In the genomic region with DNA sequence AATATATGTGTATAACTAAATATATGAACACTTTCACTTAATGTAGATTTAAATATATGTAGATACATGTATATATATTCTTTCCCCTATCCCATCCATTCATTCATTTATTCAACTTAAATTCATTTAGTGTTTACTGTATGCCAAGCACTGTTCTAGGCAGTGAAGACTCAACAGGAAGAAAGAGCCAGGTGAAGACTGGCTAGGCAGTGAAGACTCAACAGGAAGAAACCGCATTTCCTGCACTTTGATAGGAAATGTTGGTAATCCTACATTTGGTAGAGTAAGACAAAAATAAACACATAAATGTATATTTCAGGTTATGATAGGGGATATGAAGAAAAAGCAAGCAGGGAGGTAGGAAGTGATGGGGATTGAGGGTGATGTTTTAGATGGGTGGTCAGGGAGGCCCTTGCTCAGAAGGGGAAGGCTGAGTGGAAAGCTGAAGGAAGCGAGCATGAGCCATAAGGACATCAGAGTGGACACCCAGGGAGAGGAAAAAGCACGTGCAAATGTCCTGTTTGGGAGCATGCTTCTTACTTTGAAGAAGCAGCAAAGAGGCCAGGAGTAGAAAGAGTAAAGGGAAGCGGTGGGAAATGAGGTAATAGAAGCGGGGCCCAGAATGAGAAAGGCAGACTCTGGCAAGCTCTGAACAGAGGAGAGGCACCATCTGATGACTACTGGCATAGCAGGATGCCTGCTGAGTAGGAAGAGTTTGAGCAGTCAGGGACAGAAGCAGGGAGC, we compare ENCODE assay signal across 1 cellular context.
TF ChIP-seq lines count a peak whose summit lies in the region.

No MANE protein-coding gene starts in this region.

TF ChIP-seq in GM23338, 12 proteins besides CTCF, POLR2A, EP300 and RAD21 (continued from another document):
- TF ChIP-seq NANOG (IDR thresholded peaks at IDR 0.05; ENCODE audit: borderline replicate concordance): no peak
- TF ChIP-seq, protein P1, sequence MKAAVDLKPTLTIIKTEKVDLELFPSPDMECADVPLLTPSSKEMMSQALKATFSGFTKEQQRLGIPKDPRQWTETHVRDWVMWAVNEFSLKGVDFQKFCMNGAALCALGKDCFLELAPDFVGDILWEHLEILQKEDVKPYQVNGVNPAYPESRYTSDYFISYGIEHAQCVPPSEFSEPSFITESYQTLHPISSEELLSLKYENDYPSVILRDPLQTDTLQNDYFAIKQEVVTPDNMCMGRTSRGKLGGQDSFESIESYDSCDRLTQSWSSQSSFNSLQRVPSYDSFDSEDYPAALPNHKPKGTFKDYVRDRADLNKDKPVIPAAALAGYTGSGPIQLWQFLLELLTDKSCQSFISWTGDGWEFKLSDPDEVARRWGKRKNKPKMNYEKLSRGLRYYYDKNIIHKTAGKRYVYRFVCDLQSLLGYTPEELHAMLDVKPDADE (IDR thresholded peaks at IDR 0.05): no peak
- TF ChIP-seq EZH2phosphoT487 (IDR thresholded peaks at IDR 0.05; ENCODE audit: unreplicated experiment): no peak
- TF ChIP-seq, protein P2, sequence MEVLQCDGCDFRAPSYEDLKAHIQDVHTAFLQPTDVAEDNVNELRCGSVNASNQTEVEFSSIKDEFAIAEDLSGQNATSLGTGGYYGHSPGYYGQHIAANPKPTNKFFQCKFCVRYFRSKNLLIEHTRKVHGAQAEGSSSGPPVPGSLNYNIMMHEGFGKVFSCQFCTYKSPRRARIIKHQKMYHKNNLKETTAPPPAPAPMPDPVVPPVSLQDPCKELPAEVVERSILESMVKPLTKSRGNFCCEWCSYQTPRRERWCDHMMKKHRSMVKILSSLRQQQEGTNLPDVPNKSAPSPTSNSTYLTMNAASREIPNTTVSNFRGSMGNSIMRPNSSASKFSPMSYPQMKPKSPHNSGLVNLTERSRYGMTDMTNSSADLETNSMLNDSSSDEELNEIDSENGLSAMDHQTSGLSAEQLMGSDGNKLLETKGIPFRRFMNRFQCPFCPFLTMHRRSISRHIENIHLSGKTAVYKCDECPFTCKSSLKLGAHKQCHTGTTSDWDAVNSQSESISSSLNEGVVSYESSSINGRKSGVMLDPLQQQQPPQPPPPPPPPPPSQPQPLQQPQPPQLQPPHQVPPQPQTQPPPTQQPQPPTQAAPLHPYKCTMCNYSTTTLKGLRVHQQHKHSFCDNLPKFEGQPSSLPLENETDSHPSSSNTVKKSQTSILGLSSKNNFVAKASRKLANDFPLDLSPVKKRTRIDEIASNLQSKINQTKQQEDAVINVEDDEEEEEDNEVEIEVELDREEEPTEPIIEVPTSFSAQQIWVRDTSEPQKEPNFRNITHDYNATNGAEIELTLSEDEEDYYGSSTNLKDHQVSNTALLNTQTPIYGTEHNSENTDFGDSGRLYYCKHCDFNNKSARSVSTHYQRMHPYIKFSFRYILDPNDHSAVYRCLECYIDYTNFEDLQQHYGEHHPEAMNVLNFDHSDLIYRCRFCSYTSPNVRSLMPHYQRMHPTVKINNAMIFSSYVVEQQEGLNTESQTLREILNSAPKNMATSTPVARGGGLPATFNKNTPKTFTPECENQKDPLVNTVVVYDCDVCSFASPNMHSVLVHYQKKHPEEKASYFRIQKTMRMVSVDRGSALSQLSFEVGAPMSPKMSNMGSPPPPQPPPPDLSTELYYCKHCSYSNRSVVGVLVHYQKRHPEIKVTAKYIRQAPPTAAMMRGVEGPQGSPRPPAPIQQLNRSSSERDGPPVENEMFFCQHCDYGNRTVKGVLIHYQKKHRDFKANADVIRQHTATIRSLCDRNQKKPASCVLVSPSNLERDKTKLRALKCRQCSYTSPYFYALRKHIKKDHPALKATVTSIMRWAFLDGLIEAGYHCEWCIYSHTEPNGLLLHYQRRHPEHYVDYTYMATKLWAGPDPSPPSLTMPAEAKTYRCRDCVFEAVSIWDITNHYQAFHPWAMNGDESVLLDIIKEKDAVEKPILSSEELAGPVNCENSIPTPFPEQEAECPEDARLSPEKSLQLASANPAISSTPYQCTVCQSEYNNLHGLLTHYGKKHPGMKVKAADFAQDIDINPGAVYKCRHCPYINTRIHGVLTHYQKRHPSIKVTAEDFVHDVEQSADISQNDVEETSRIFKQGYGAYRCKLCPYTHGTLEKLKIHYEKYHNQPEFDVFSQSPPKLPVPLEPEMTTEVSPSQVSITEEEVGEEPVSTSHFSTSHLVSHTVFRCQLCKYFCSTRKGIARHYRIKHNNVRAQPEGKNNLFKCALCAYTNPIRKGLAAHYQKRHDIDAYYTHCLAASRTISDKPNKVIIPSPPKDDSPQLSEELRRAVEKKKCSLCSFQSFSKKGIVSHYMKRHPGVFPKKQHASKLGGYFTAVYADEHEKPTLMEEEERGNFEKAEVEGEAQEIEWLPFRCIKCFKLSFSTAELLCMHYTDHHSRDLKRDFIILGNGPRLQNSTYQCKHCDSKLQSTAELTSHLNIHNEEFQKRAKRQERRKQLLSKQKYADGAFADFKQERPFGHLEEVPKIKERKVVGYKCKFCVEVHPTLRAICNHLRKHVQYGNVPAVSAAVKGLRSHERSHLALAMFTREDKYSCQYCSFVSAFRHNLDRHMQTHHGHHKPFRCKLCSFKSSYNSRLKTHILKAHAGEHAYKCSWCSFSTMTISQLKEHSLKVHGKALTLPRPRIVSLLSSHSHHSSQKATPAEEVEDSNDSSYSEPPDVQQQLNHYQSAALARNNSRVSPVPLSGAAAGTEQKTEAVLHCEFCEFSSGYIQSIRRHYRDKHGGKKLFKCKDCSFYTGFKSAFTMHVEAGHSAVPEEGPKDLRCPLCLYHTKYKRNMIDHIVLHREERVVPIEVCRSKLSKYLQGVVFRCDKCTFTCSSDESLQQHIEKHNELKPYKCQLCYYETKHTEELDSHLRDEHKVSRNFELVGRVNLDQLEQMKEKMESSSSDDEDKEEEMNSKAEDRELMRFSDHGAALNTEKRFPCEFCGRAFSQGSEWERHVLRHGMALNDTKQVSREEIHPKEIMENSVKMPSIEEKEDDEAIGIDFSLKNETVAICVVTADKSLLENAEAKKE (CRISPR knock-in tag; IDR thresholded peaks at IDR 0.05): no peak
- TF ChIP-seq ZNF114 (CRISPR knock-in tag; IDR thresholded peaks at IDR 0.05): no peak
